ENCODE assay signal across 8 cellular contexts in the genomic region with DNA sequence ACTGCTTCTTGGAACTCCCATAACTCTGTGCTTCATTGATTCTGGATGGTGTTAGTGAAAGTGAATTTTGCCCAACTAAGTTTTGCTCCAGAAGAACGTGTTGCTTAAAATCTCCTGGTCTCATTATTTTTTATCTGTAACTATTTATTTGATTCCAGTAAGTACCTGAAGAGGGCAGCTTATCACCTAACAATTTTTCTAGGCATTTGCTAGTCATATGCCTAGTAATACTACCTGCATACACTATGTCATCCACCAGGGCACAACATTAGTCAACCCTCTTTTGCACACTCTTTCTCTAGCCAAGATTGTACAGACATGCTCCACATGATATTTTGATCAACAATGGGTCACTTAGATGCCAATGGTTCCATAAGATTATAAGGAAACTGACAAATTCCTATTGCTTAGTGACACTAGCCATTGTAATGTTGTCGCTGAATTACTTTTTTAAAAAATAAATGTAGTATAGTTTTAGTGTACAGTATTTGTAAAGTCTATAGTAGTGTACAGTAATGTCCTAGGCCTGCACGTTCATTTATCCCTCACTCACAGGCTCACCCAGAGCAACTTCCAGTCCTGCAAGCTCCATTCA.
DNase-seq lines count a peak whose midpoint lies in the region; ATAC-seq, FAIRE-seq and TF ChIP-seq lines count a peak whose summit lies in the region.

No MANE protein-coding gene starts in this region.

- intact Hi-C loops in heart right ventricle (cut with DNase I), result no loop called here

- H3K4me1 ChIP-seq in GM23248 (ENCODE audit: insufficient read depth), result no peaks in the 10 kb centered on the region
- no peaks in the 10 kb centered on the region for H3K4me1 ChIP-seq in Karpas-422 (ENCODE audit: low read length)
- H3K4me1 ChIP-seq in astrocyte (ENCODE audit: insufficient read depth, low read length), result no peaks in the 10 kb centered on the region
- no peaks in the 10 kb centered on the region for H3K4me1 ChIP-seq in heart right ventricle

- H3K4me1 Mint-ChIP-seq in astrocyte (ENCODE audit: low read depth, unreplicated experiment), result peaks cover 13% of the 10 kb centered on the region

- H3F3A ChIP-seq in GM23248 (ENCODE audit: insufficient read depth), result no peaks in the 10 kb centered on the region

- H3K9me3 ChIP-seq in GM23248 (ENCODE audit: low read depth) (no peaks in the 10 kb centered on the region), Karpas-422 (ENCODE audit: low read length) (no peaks in the 10 kb centered on the region), astrocyte (ENCODE audit: insufficient read depth, low read depth, low read length) (no peaks in the 10 kb centered on the region), heart right ventricle (no peaks in the 10 kb centered on the region)

- H3K4me2 ChIP-seq in GM23248 (ENCODE audit: unreplicated experiment), result no peak overlapping the region
- no peak overlapping the region for H3K4me2 ChIP-seq in Karpas-422 (ENCODE audit: low read depth, low read length, poor library complexity, severe bottlenecking)
- H3K4me2 ChIP-seq in astrocyte (ENCODE audit: low read length), result no peak overlapping the region

- no peak for ATAC-seq in heart right ventricle

- H3K36me3 ChIP-seq in GM23248 (ENCODE audit: low read depth), result no peaks in the 10 kb centered on the region
- no peaks in the 10 kb centered on the region for H3K36me3 ChIP-seq in Karpas-422 (ENCODE audit: insufficient read depth, low read length)
- H3K36me3 ChIP-seq in astrocyte (ENCODE audit: insufficient read depth, low read length), result no peaks in the 10 kb centered on the region
- H3K36me3 ChIP-seq in heart right ventricle, result no peaks in the 10 kb centered on the region

- DNase-seq in GM23248 (peak; percentile 26), Karpas-422 (peak; percentile 51), astrocyte (ENCODE audit: low read depth) (peak; percentile 1), retinal pigment epithelial cell (ENCODE audit: low read depth) (peak; percentile 16), occipital lobe (lab: John Stamatoyannopoulos, UW) (no peak), dermis blood vessel endothelial cell (no peak), heart right ventricle (no peak)

- H3K4me3 Mint-ChIP-seq in astrocyte (ENCODE audit: unreplicated experiment), result no peak overlapping the region

- no peaks in the 10 kb centered on the region for H3K27me3 Mint-ChIP-seq in astrocyte (ENCODE audit: low read depth, unreplicated experiment)

- no peaks in the 10 kb centered on the region for H3K79me2 ChIP-seq in GM23248 (ENCODE audit: insufficient read depth)
- H3K79me2 ChIP-seq in Karpas-422 (ENCODE audit: low read length), result no peaks in the 10 kb centered on the region
- no peaks in the 10 kb centered on the region for H3K79me2 ChIP-seq in astrocyte (ENCODE audit: insufficient read depth, low read length)

- no peaks in the 10 kb centered on the region for H3K27me3 ChIP-seq in GM23248 (replicated peaks; ENCODE audit: insufficient read depth)
- H3K27me3 ChIP-seq in Karpas-422 (ENCODE audit: low read length), result no peaks in the 10 kb centered on the region
- no peaks in the 10 kb centered on the region for H3K27me3 ChIP-seq in astrocyte (ENCODE audit: insufficient read depth, low read length)
- H3K27me3 ChIP-seq in heart right ventricle, result no peaks in the 10 kb centered on the region

- no peaks in the 10 kb centered on the region for H4K20me1 ChIP-seq in GM23248 (ENCODE audit: insufficient read depth)
- no peaks in the 10 kb centered on the region for H4K20me1 ChIP-seq in Karpas-422 (ENCODE audit: insufficient read depth, low read depth, low read length)
- no peaks in the 10 kb centered on the region for H4K20me1 ChIP-seq in astrocyte (ENCODE audit: insufficient read depth, low read length)

- in situ Hi-C loops in GM23248 (cut with MboI), result no loop called here

- H3K9me3 Mint-ChIP-seq in astrocyte (ENCODE audit: unreplicated experiment), result no peaks in the 10 kb centered on the region

- H2AFZ ChIP-seq in GM23248, result no peak overlapping the region
- no peak overlapping the region for H2AFZ ChIP-seq in Karpas-422 (ENCODE audit: low read length)
- H2AFZ ChIP-seq in astrocyte (ENCODE audit: low read depth, low read length), result no peak overlapping the region

- WGBS in GM23248 (ENCODE audit: low coverage in 1 of 2, low lambda C conversion rate in 2 of 2, missing lambda C conversion rate in 2 of 2), 2 experiments, result 26 to 33% methylated on average over 3 of the region's 3 CpGs
- WGBS in heart right ventricle, 2 donors, result 61 to 65% methylated on average over 3 of the region's 3 CpGs

- no peak for FAIRE-seq in astrocyte (lab: Jason Lieb, UNC)

- no peak overlapping the region for H3K27ac ChIP-seq in GM23248
- H3K27ac ChIP-seq in Karpas-422 (ENCODE audit: low read length), result no peak overlapping the region
- H3K27ac ChIP-seq in astrocyte (ENCODE audit: low read depth, low read length), result no peak overlapping the region
- no peak overlapping the region for H3K27ac ChIP-seq in heart right ventricle

- H3K4me3 ChIP-seq in GM12875 (ENCODE audit: low read depth, low read length) (no peak overlapping the region), GM23248 (no peak overlapping the region), Karpas-422 (ENCODE audit: low read length) (no peak overlapping the region), astrocyte (ENCODE audit: insufficient read depth, low read depth, low read length) (no peak overlapping the region), retinal pigment epithelial cell (ENCODE audit: low read length) (no peak overlapping the region), heart right ventricle (no peak overlapping the region)

- peak; percentile 28; the same call in 1 of the 2 replicates for TF ChIP-seq CTCF in GM12875 (IDR thresholded peaks at IDR 0.05; ENCODE audit: borderline replicate concordance, insufficient read depth, low read depth, low read length)
- peak; percentile 49 for TF ChIP-seq CTCF in astrocyte (IDR thresholded peaks at IDR 0.05; ENCODE audit: insufficient read depth, low read depth, low read length)
- TF ChIP-seq CTCF in retinal pigment epithelial cell (conservative IDR thresholded peaks at IDR 0.05; ENCODE audit: low read depth, low read length), result peak; percentile 57
- TF ChIP-seq CTCF in heart right ventricle (IDR thresholded peaks at IDR 0.05), result no peak

- H3K27ac Mint-ChIP-seq in astrocyte (ENCODE audit: unreplicated experiment), result no peak overlapping the region

- H3K36me3 Mint-ChIP-seq in astrocyte (ENCODE audit: low read depth, unreplicated experiment), result no peaks in the 10 kb centered on the region

- H3K9me2 ChIP-seq in GM23248 (ENCODE audit: insufficient read depth) (no peaks in the 10 kb centered on the region), Karpas-422 (replicated peaks; ENCODE audit: insufficient read depth, low read length) (no peaks in the 10 kb centered on the region)

- no peak overlapping the region for H3K9ac ChIP-seq in GM23248
- no peak overlapping the region for H3K9ac ChIP-seq in Karpas-422 (ENCODE audit: low read length)
- no peak overlapping the region for H3K9ac ChIP-seq in astrocyte (ENCODE audit: low read length)

Comparison
In these comparisons a context has a peak if more than half of its experiments do, and no peak if none do; other contexts are left out.
1. CTCF ChIP-seq: peak in GM12875 (single experiment), astrocyte (single experiment) and retinal pigment epithelial cell (single experiment); none in heart right ventricle (0 of 9).
2. DNase-seq: peak in GM23248 (single experiment), Karpas-422 (single experiment), astrocyte (single experiment) and retinal pigment epithelial cell (single experiment); none in occipital lobe (single experiment), dermis blood vessel endothelial cell (single experiment) and heart right ventricle (0 of 2).